ENCODE assay signal across 32 cellular contexts in genomic region chr4:74433043-74433442, GRCh38. TPM values are rescaled to one million over a fixed set of nuclear protein-coding genes. Genes with fewer than 3 reads are reported as not detected.
A peak's percentile ranks its signal among the peaks of the same experiment; 100 is the strongest.
DNase-seq lines count a peak whose midpoint lies in the region; ATAC-seq, FAIRE-seq and TF ChIP-seq lines count a peak whose summit lies in the region.
"Had no signal": no experiment of that assay in that cellular context is flagged by ENCODE, and none has a peak within 500 bp of the region (broad histone marks: within the 10 kb centered on the region; RNA-seq: fewer than 3 reads in every experiment).

No MANE protein-coding gene starts in this region.

- no peak for TF ChIP-seq RAD21 in HepG2 (CRISPR knock-in tag; IDR thresholded peaks at IDR 0.05)

- TF ChIP-seq CTCF in HepG2 (CRISPR knock-in tag; IDR thresholded peaks at IDR 0.05) (no peak), right lobe of liver (IDR thresholded peaks at IDR 0.05) (no peak), PC-3 (conservative IDR thresholded peaks at IDR 0.05; ENCODE audit: low read depth, low read length) (no peak), fibroblast of the aortic adventitia (IDR thresholded peaks at IDR 0.05; ENCODE audit: insufficient read depth, low read length) (no peak), GM10266 (IDR thresholded peaks at IDR 0.05; ENCODE audit: control insufficient read depth, insufficient read depth, low read depth, missing control alignments) (no peak)

- H3K9me3 ChIP-seq in HepG2 (ENCODE audit: low read length) = no peaks in the 10 kb centered on the region
- H3K9me3 ChIP-seq in right lobe of liver = no peaks in the 10 kb centered on the region
- no peaks in the 10 kb centered on the region for H3K9me3 ChIP-seq in PC-3 (ENCODE audit: low read length)
- H3K9me3 ChIP-seq: colonic mucosa, left lung, ovary, upper lobe of left lung had no signal

- POLR2A ChIA-PET in HepG2 (lab: Yijun Ruan, JAX) (no interaction called here), PC-3 (lab: Charles Lee; ENCODE audit: unreplicated experiment) (no interaction called here)

- intact Hi-C loops in HepG2 (cut with micrococcal nuclease; ENCODE audit: unreplicated experiment) (no loop called here), right lobe of liver (cut with DNase I) (no loop called here), PC-3 (cut with micrococcal nuclease) (no loop called here)

- H3K4me2 ChIP-seq in HepG2 (ENCODE audit: low read depth, low read length) (peak overlapping the region; percentile 64), PC-3 (ENCODE audit: low read length) (peak overlapping the region; percentile 3; the same call in 1 of the 2 replicates)

- DNase-seq in HepG2 (ENCODE audit: low spot score) = no peak
- DNase-seq in right lobe of liver = no peak
- DNase-seq in PC-3 = peak; percentile 69
- DNase-seq in fibroblast of the aortic adventitia (ENCODE audit: low read depth) = peak; percentile 26
- no peak for DNase-seq in GM10266 (ENCODE audit: extremely low spot score)
- DNase-seq: 8988T; activated CD4-positive, alpha-beta T cell treated with anti-CD3 and anti-CD28 coated beads, Interleukin-2, amount 10 ng/mL, durations not matched to agents 24 days and 14 days; activated effector memory CD4-positive, alpha-beta T cell treated with Interleukin-2 at 50 U/mL for 16 hours; activated T-cell treated with anti-CD3 and anti-CD28 coated beads, Interleukin-2, amount 50 U/mL, for 1 hour; CD8-positive, alpha-beta memory T cell; colonic mucosa; DMS 273 treated with DMSO at 0.1 percent for 48 hours; effector CD4-positive, alpha-beta T cell; glutamatergic neuron; GOT3; left lung; mesendoderm; NCI-H146; NCI-H2107; ovary; small intestine; stimulated activated naive B cell treated with anti-CD40 and anti-IgM and Interleukin-4, amounts not matched to agents 10 μg/mL and 1 μg/mL and 100 μg/mL, for 72 hours; substantia nigra; SW 1271; upper lobe of left lung; WERI-Rb-1 had no signal

- FAIRE-seq in HepG2 (lab: Jason Lieb, UNC) = no peak
- FAIRE-seq: small intestine had no signal

- H2AFZ ChIP-seq in HepG2 (ENCODE audit: low read length) (peak overlapping the region; percentile 61), PC-3 (ENCODE audit: low read length) (0 out of 2 replicates have a peak overlapping the region, but pooled peaks have one; percentile 15)

- no peaks in the 10 kb centered on the region for H3F3A ChIP-seq in PC-3 (ENCODE audit: low read length, unreplicated experiment)

- H4K20me1 ChIP-seq in HepG2 (ENCODE audit: insufficient read depth, low read length) (no peaks in the 10 kb centered on the region), PC-3 (ENCODE audit: low read length) (no peaks in the 10 kb centered on the region)

- TF ChIP-seq POLR2A in HepG2 (IDR thresholded peaks at IDR 0.05; ENCODE audit: insufficient read depth in 1 of 2, low read depth in 2 of 2, low read length in 2 of 2) (no peak), right lobe of liver (IDR thresholded peaks at IDR 0.05) (no peak)

- WGBS in HepG2 (ENCODE audit: low lambda C conversion rate) = 3% methylated on average over 2 of the region's 2 CpGs
- WGBS in right lobe of liver (ENCODE audit: insufficient coverage, low coverage, low lambda C conversion rate, missing lambda C conversion rate) = 54% methylated on average over 2 of the region's 2 CpGs

- H3K36me3 ChIP-seq in HepG2 (replicated peaks in 1 of 2; ENCODE audit: control insufficient read depth in 1 of 2, insufficient read depth in 2 of 2, low read length in 2 of 2) (no peaks in the 10 kb centered on the region), right lobe of liver (no peaks in the 10 kb centered on the region), PC-3 (ENCODE audit: low read depth, low read length) (no peaks in the 10 kb centered on the region)
- H3K36me3 ChIP-seq: cardiac muscle cell, colonic mucosa, left lung, ovary, upper lobe of left lung, WERI-Rb-1 had no signal

- H3K27me3 ChIP-seq in HepG2 (ENCODE audit: control insufficient read depth in 1 of 2, insufficient read depth in 2 of 2, low read length in 2 of 2) (no peaks in the 10 kb centered on the region), right lobe of liver (no peaks in the 10 kb centered on the region), PC-3 (ENCODE audit: low read length) (no peaks in the 10 kb centered on the region)
- H3K27me3 ChIP-seq: cardiac muscle cell, colonic mucosa, left lung, ovary, upper lobe of left lung had no signal

- H3K9me2 ChIP-seq in PC-3 (replicated peaks; ENCODE audit: low read length) = no peaks in the 10 kb centered on the region

- 0 out of 2 replicates have a peak, but pooled peaks cover 9% of the 10 kb centered on the region for H3K4me1 ChIP-seq in HepG2 (ENCODE audit: insufficient read depth, low read length)
- H3K4me1 ChIP-seq in right lobe of liver = no peaks in the 10 kb centered on the region
- peaks cover 25% of the 10 kb centered on the region for H3K4me1 ChIP-seq in PC-3 (ENCODE audit: insufficient read depth, low read length)
- H3K4me1 ChIP-seq: colonic mucosa, upper lobe of left lung had no signal

- CTCF ChIA-PET in HepG2 (lab: Yijun Ruan, JAX; ENCODE audit: low intra/inter-chr PET ratio, low total read pairs) = no interaction called here
- CTCF ChIA-PET in PC-3 (lab: Charles Lee) = no interaction called here

- TF ChIP-seq EP300 in HepG2 (IDR thresholded peaks at IDR 0.05; ENCODE audit: low read depth in 2 of 2, low read length in 2 of 2) (no peak), HepG2 (CRISPR knock-in tag; IDR thresholded peaks at IDR 0.05; ENCODE audit: borderline replicate concordance) (no peak)

- no peak overlapping the region for H3K27ac ChIP-seq in HepG2 (ENCODE audit: extremely low read length, insufficient read depth, low read length)
- H3K27ac ChIP-seq in right lobe of liver = no peak overlapping the region
- H3K27ac ChIP-seq in PC-3 (ENCODE audit: low read length) = no peak overlapping the region
- H3K27ac ChIP-seq: cardiac muscle cell, colonic mucosa, left lung, ovary, upper lobe of left lung, WERI-Rb-1 had no signal

- no peak for ATAC-seq in HepG2
- ATAC-seq in right lobe of liver = no peak
- peak; percentile 24; the same call in 1 of the 2 replicates for ATAC-seq in PC-3
- ATAC-seq in activated CD4-positive, CD25-positive, alpha-beta regulatory T cell treated with anti-CD3 and anti-CD28 coated beads, Interleukin-2, amount 50 U/mL, for 24 hours = no peak
- ATAC-seq in GM21723 (IDR thresholded peaks at IDR 0.05; ENCODE audit: unreplicated experiment) = no peak
- ATAC-seq in HG03378 (IDR thresholded peaks at IDR 0.05; ENCODE audit: unreplicated experiment) = no peak
- ATAC-seq: activated naive CD4-positive, alpha-beta T cell treated with anti-CD3 and anti-CD28 coated beads, Interleukin-2, amount 50 U/mL, for 72 hours; left lung; stimulated activated naive B cell treated with anti-CD40 and anti-IgM and Interleukin-4, amounts not matched to agents 10 μg/mL and 1 μg/mL and 100 μg/mL, for 72 hours had no signal

- H3K9ac ChIP-seq in HepG2 (ENCODE audit: insufficient read depth, low read depth, low read length) (no peak overlapping the region), PC-3 (ENCODE audit: low read length) (no peak overlapping the region)

- H3K4me3 ChIP-seq in HepG2 (replicated peaks in 1 of 3; ENCODE audit: insufficient read depth in 1 of 3, low read depth in 2 of 3, low read length in 3 of 3) = peak overlapping the region in 2 of 3 experiments; percentile 23 to 41; a peak in 2 of 6 replicates
- no peak overlapping the region for H3K4me3 ChIP-seq in right lobe of liver
- H3K4me3 ChIP-seq in PC-3 (ENCODE audit: low read length) = no peak overlapping the region
- no peak overlapping the region for H3K4me3 ChIP-seq in fibroblast of the aortic adventitia (ENCODE audit: low read depth, low read length)
- H3K4me3 ChIP-seq: cardiac muscle cell, colonic mucosa, left lung, ovary, upper lobe of left lung had no signal

- in situ Hi-C loops in HepG2 (cut with HindIII; ENCODE audit: extremely low pct_ligation_motif_present, low pct_unique_long_range_greater_than_20kb) = no loop called here

- no peaks in the 10 kb centered on the region for H3K79me2 ChIP-seq in HepG2 (ENCODE audit: insufficient read depth, low read length)
- H3K79me2 ChIP-seq in PC-3 (ENCODE audit: low read length) = no peaks in the 10 kb centered on the region

- BruUV-seq in HepG2 (replicated peaks; lab: Mats Ljungman, UMichigan) (no TSS peak), PC-3 (replicated peaks; lab: Mats Ljungman, UMichigan) (no TSS peak)

TF ChIP-seq in HepG2, 621 proteins besides CTCF, POLR2A, EP300 and RAD21 (continues in another document):
- no peak for TF ChIP-seq SNRNP70 (IDR thresholded peaks at IDR 0.05; ENCODE audit: low read depth, low read length)
- no peak for TF ChIP-seq ZZZ3 (CRISPR knock-in tag; IDR thresholded peaks at IDR 0.05; ENCODE audit: borderline replicate concordance)
- no peak for TF ChIP-seq ZNF160 (CRISPR knock-in tag; IDR thresholded peaks at IDR 0.05)
- TF ChIP-seq JDP2 (CRISPR knock-in tag; IDR thresholded peaks at IDR 0.05; ENCODE audit: borderline replicate concordance) = no peak
- no peak for TF ChIP-seq ZNF256 (CRISPR knock-in tag; conservative IDR thresholded peaks at IDR 0.05)

RNA-seq across cellular contexts. Expression of gene AREG, which starts 11.9 kb away (rescaled TPM):
- total RNA-seq in HepG2 (2016; rRNA removed; fragmentation: Illumina TruSeq; extraction: Trizol) = 2.3 and 6.2 TPM in 2 replicates
- 1.6 TPM in 2 replicates for total RNA-seq in HepG2 (2016; cell fraction: cytosol; rRNA removed; fragmentation: Illumina TruSeq; extraction: Trizol; ENCODE audit: low read depth)
- 1.4 and 6.4 TPM in 2 replicates for total RNA-seq in HepG2 (2016; cell fraction: insoluble cytoplasmic fraction; rRNA removed; fragmentation: Illumina TruSeq; extraction: Trizol)
- 2.2 and 2.6 TPM in 2 replicates for total RNA-seq in HepG2 (2016; cell fraction: membrane; rRNA removed; fragmentation: Illumina TruSeq; extraction: Trizol)
- 6.8 and 9.3 TPM in 2 replicates for total RNA-seq in HepG2 (2016; cell fraction: nucleus; rRNA removed; fragmentation: Illumina TruSeq; extraction: Trizol)
- 7.1 and 8.1 TPM in 2 replicates for polyA plus RNA-seq in HepG2 (2011; rRNA removed)
- polyA plus RNA-seq in HepG2 (2011; cell fraction: cytosol; rRNA removed) = 5.9 and 9.1 TPM in 2 replicates
- polyA plus RNA-seq in HepG2 (2011; cell fraction: nucleus; rRNA removed) = 3.2 and 6.0 TPM in 2 replicates
- 1.7 and 7.3 TPM in 2 replicates for polyA plus RNA-seq in HepG2 (2012)
- polyA plus RNA-seq in HepG2 (2016; cell fraction: cytosol; fragmentation: Illumina TruSeq; extraction: Trizol; ENCODE audit: low read depth) = 1.1 and 1.6 TPM in 2 replicates
- 2.9 and 3.1 TPM in 2 replicates for polyA plus RNA-seq in HepG2 (2016; cell fraction: insoluble cytoplasmic fraction; fragmentation: Illumina TruSeq; extraction: Trizol; ENCODE audit: low read depth)
- polyA plus RNA-seq in HepG2 (2016; cell fraction: membrane; fragmentation: Illumina TruSeq; extraction: Trizol; ENCODE audit: low read depth) = 1.4 and 1.6 TPM in 2 replicates
- polyA plus RNA-seq in HepG2 (2016; cell fraction: nucleus; fragmentation: Illumina TruSeq; extraction: Trizol; ENCODE audit: insufficient read depth, low read depth) = 11.7 and 16.2 TPM in 2 replicates
- 0.98 and 1.5 TPM in 2 replicates for polyA minus RNA-seq in HepG2 (2011; rRNA and poly(A)+ RNA removed; ENCODE audit: low replicate concordance)
- polyA minus RNA-seq in HepG2 (2011; cell fraction: cytosol; rRNA and poly(A)+ RNA removed) = 2.3 and 4.8 TPM in 2 replicates
- polyA minus RNA-seq in HepG2 (2011; cell fraction: nucleus; rRNA and poly(A)+ RNA removed) = 3.7 and 7.1 TPM in 2 replicates
- 1 to 10 TPM in 1 of 6 experiments, under 1 TPM in 2, not detected in 3; 0.24 to 2.7 (median 0.39) TPM for total RNA-seq in right lobe of liver
- total RNA-seq in PC-3 (2014; rRNA removed) = 203 and 222 TPM in 2 replicates
- total RNA-seq in fibroblast of the aortic adventitia (ENCODE audit: low replicate concordance) = 0.54 TPM in 1 of 2 replicates, not detected in the other
- total RNA-seq: cardiac muscle cell had no signal
- polyA plus RNA-seq: neural cell had no signal

Comparison
In these comparisons a context has a peak if more than half of its experiments do, and no peak if none do; other contexts are left out.
1. H3K4me3 ChIP-seq: peak in HepG2 (2 of 3); none in right lobe of liver (0 of 3), PC-3 (single experiment) and fibroblast of the aortic adventitia (single experiment).
2. DNase-seq: peak in PC-3 (single experiment) and fibroblast of the aortic adventitia (single experiment); none in HepG2 (single experiment), right lobe of liver (0 of 3) and GM10266 (single experiment).
3. RNA of gene AREG, which starts 11.9 kb away (total RNA-seq): 203 to 222 TPM in PC-3; 1.4 to 9.3 TPM in HepG2, 0.54 TPM in fibroblast of the aortic adventitia and 0.24 to 2.7 TPM in right lobe of liver; every median in the first group is over 10 times any median in the second.